ENCODE assay signal across 8 cellular contexts in the genomic region with DNA sequence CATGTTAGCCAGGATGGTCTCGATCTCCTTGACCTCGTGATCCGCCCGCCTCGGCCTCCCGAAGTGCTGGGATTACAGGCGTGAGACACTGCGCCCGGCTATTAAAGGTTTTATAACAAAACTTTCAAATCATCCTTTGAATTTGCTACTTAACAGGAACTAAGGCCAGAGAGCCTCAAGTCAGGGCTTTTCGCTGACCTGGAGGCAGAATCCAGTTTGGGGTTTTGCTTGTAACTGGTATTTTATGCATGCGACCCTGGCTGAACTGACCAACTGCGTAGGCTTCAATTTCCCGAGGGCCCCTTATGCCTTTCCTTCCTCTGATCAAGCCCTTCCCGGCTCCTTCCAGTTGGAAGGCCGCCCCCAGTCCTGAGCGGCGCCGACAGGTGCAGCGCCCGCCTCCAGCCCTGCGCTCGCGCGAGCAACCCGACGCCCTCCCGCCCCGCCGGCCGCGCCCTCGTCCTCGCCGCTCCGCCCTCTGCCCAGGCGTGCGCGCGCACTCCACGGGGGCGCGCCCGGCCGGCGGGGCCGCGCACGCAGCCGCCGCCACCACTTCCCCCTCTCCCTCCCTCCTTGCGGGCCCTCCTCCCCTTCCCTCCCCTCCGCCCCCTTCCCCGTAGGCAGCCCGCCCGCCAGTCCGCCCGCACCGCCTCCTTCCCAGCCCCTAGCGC. TPM values are rescaled to one million over a fixed set of nuclear protein-coding genes. Genes with fewer than 3 reads are reported as not detected.
DNase-seq lines count a peak whose midpoint lies in the region; ATAC-seq and TF ChIP-seq lines count a peak whose summit lies in the region.
"Not testable (repeated sequence)": the region's sequence is repeated elsewhere in the genome, so short reads cannot be mapped to it uniquely, and the experiment has no call there.

TSS of gene NPEPPS (plus strand) at position 552 of the 671 bp plus-strand sequence. CDS start 193 bp downstream, outside the sequence.

- not testable (repeated sequence) for TF ChIP-seq CTCF in 22Rv1 (IDR thresholded peaks at IDR 0.05); WI38 (IDR thresholded peaks at IDR 0.05; ENCODE audit: low read depth, low read length); gastrocnemius medialis (IDR thresholded peaks at IDR 0.05 in 4 of 5, conservative IDR thresholded peaks at IDR 0.05 in 1 of 5)

- DNase-seq in NCI-H2196 treated with DMSO at 0.1 percent for 48 hours (lab: John Stamatoyannopoulos, UW; ENCODE audit: unreplicated experiment) (peak; percentile 60), T47D (ENCODE audit: low read depth in 1 of 2, low spot score in 1 of 2) (peak; percentile 48 to 93), gastrocnemius medialis (peak; percentile 89 to 91)

- H3K36me3 ChIP-seq in iPS-15b (ENCODE audit: control insufficient read depth, insufficient read depth, low read length); gastrocnemius medialis: not testable (repeated sequence)

- TF ChIP-seq POLR2A in gastrocnemius medialis (IDR thresholded peaks at IDR 0.05): not testable (repeated sequence)

- H3K27me3 ChIP-seq in iPS-15b (ENCODE audit: control insufficient read depth, insufficient read depth, low read length); gastrocnemius medialis: not testable (repeated sequence)

- H3K27ac ChIP-seq in 22Rv1 (peak within 1 kb of the TSS; percentile 77), gastrocnemius medialis (peak within 1 kb of the TSS; percentile 93 to 97 (median 93))

- not testable (repeated sequence) for H3K9me3 ChIP-seq in iPS-15b (ENCODE audit: control insufficient read depth, insufficient read depth, low read length); gastrocnemius medialis

- in situ Hi-C loops in T47D (cut with HindIII; ENCODE audit: low pct_unique_long_range_greater_than_20kb, low sequenced_read_pairs); gastrocnemius medialis (cut with MboI; ENCODE audit: low sequenced_read_pairs in 4 of 4): not testable (repeated sequence)

- not testable (repeated sequence) for H3K4me1 ChIP-seq in iPS-15b (ENCODE audit: control insufficient read depth, insufficient read depth, low read length)
- peaks cover 14 to 17% of the 10 kb centered on the region in 2 donors for H3K4me1 ChIP-seq in gastrocnemius medialis

- H3K4me3 ChIP-seq in WI38 (ENCODE audit: low read depth, low read length): peak within 1 kb of the TSS; percentile 57
- peak within 1 kb of the TSS; percentile 64 for H3K4me3 ChIP-seq in iPS-15b (ENCODE audit: low read depth, low read length)
- peak within 1 kb of the TSS; percentile 60 to 72 (median 63) for H3K4me3 ChIP-seq in gastrocnemius medialis

- H3K9ac ChIP-seq in iPS-15b (ENCODE audit: low read depth, low read length): not testable (repeated sequence)

- intact Hi-C loops in gastrocnemius medialis (cut with DNase I; ENCODE audit: low total_unique reads): not testable (repeated sequence)

- peak; percentile 58 for ATAC-seq in GM18861 (IDR thresholded peaks at IDR 0.05; ENCODE audit: unreplicated experiment)
- ATAC-seq in HG03103 (IDR thresholded peaks at IDR 0.05; ENCODE audit: low read depth, unreplicated experiment): peak; percentile 68
- ATAC-seq in gastrocnemius medialis: peak; percentile 81 to 84

RNA-seq across cellular contexts. Expression of gene NPEPPS, which starts in this region (rescaled TPM):
- 100 to 1,000 TPM; 116 to 186 (median 157) TPM for total RNA-seq in gastrocnemius medialis

Comparison
In these comparisons a context has a peak if more than half of its experiments do, and no peak if none do; other contexts are left out.
1. Peak in every context shown above with its lines: DNase-seq, ATAC-seq, H3K4me3 ChIP-seq and H3K27ac ChIP-seq.